11 cellular contexts compared by ENCODE assay signal in the genomic region with DNA sequence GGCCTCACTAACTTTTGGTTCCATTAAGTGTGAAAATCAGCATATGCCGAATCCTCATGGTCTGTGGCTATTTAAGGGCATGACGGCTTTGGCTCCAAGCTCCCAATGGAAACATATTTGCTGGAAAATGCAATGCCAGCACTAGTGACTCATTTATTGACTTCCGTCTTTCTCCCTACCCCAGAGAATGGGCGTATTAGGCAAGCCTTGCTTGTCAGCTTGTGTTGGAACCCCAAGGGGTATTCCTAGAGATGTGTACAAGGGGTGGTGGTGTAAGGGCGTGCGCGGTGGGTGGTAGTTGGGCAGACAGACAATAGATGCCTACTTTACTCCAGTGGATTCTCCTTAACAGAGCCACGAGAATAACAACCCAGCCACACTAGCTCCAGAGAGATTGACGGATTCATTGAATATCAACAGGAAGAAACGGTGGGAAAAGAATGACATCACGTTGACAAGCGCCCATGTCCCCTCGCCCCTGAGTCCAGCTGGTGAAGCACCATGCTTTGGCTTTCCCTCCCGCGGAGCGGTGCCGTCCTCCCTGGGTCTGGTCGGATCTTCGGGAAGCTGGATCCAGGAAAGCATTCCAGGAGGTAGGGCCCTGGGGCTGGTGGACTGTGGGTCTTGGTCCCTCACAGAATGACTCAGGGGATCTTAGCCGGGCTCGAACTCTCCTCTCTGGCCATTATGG. TPM values are rescaled to one million over a fixed set of nuclear protein-coding genes. Genes with fewer than 3 reads are reported as not detected.
DNase-seq lines count a peak whose midpoint lies in the region; ATAC-seq, FAIRE-seq and TF ChIP-seq lines count a peak whose summit lies in the region.
"Had no signal": no experiment of that assay in that cellular context is flagged by ENCODE, and none has a peak within 500 bp of the region (broad histone marks: within the 10 kb centered on the region; RNA-seq: fewer than 3 reads in every experiment).

No MANE protein-coding gene starts in this region.

- H3K27ac Mint-ChIP-seq in astrocyte (ENCODE audit: unreplicated experiment), result no peak overlapping the region
- H3K27ac Mint-ChIP-seq: activated naive CD4-positive, alpha-beta T cell treated with anti-CD3 and anti-CD28 coated beads, Interleukin-2, amount 50 U/mL, for 24 hours had no signal

- H3K36me3 ChIP-seq in astrocyte (ENCODE audit: insufficient read depth, low read length), result no peaks in the 10 kb centered on the region
- no peaks in the 10 kb centered on the region for H3K36me3 ChIP-seq in HepG2 (replicated peaks in 1 of 2; ENCODE audit: control insufficient read depth in 1 of 2, insufficient read depth in 2 of 2, low read length in 2 of 2)
- H3K36me3 ChIP-seq in tibial artery, result no peaks in the 10 kb centered on the region

- H3K4me3 Mint-ChIP-seq in astrocyte (ENCODE audit: unreplicated experiment), result no peak overlapping the region
- H3K4me3 Mint-ChIP-seq: activated naive CD4-positive, alpha-beta T cell treated with anti-CD3 and anti-CD28 coated beads, Interleukin-2, amount 50 U/mL, for 24 hours had no signal

- H3K4me2 ChIP-seq in astrocyte (ENCODE audit: low read length), result no peak overlapping the region
- H3K4me2 ChIP-seq in HepG2 (ENCODE audit: low read depth, low read length), result no peak overlapping the region

- no peaks in the 10 kb centered on the region for H3K4me1 ChIP-seq in astrocyte (ENCODE audit: insufficient read depth, low read length)
- peaks cover 11% of the 10 kb centered on the region; the same call in 1 of the 2 replicates for H3K4me1 ChIP-seq in HepG2 (ENCODE audit: insufficient read depth, low read length)
- no peaks in the 10 kb centered on the region for H3K4me1 ChIP-seq in tibial artery
- H3K4me1 ChIP-seq in foreskin keratinocyte, result no peaks in the 10 kb centered on the region

- H3K4me3 ChIP-seq in astrocyte (ENCODE audit: insufficient read depth, low read depth, low read length), result no peak overlapping the region
- H3K4me3 ChIP-seq in HepG2 (replicated peaks in 1 of 3; ENCODE audit: insufficient read depth in 1 of 3, low read depth in 2 of 3, low read length in 3 of 3), result no peak overlapping the region
- H3K4me3 ChIP-seq in tibial artery, result no peak overlapping the region

- POLR2A ChIA-PET in HepG2 (lab: Yijun Ruan, JAX), result no interaction called here

- FAIRE-seq in astrocyte (lab: Jason Lieb, UNC), result no peak
- no peak for FAIRE-seq in HepG2 (lab: Jason Lieb, UNC)
- FAIRE-seq: endometrium, keratinocyte had no signal

- DNase-seq in M059J (ENCODE audit: low read depth), result peak; percentile 54
- peak; percentile 9 for DNase-seq in astrocyte (ENCODE audit: low read depth)
- DNase-seq in HepG2 (ENCODE audit: low spot score), result no peak
- peak in 1 of 2 donors; percentile 61 for DNase-seq in tibial artery
- no peak for DNase-seq in foreskin keratinocyte
- no peak for DNase-seq in NCI-H2081 treated with DMSO at 0.1 percent for 48 hours (lab: John Stamatoyannopoulos, UW)
- DNase-seq: NCI-H774 had no signal

- H3K27me3 ChIP-seq in astrocyte (ENCODE audit: insufficient read depth, low read length) (no peaks in the 10 kb centered on the region), HepG2 (ENCODE audit: control insufficient read depth in 1 of 2, insufficient read depth in 2 of 2, low read length in 2 of 2) (peaks cover under 1 to 56% of the 10 kb centered on the region in 2 experiments; a peak in 4 of 5 replicates), tibial artery (peaks cover 0 to 4% of the 10 kb centered on the region in 2 donors), foreskin keratinocyte (no peaks in the 10 kb centered on the region)

- no peaks in the 10 kb centered on the region for H3K36me3 Mint-ChIP-seq in astrocyte (ENCODE audit: low read depth, unreplicated experiment)
- H3K36me3 Mint-ChIP-seq: activated naive CD4-positive, alpha-beta T cell treated with anti-CD3 and anti-CD28 coated beads, Interleukin-2, amount 50 U/mL, for 24 hours had no signal

- H3K9me3 ChIP-seq in astrocyte (ENCODE audit: insufficient read depth, low read depth, low read length) (peaks cover 3% of the 10 kb centered on the region), HepG2 (ENCODE audit: low read length) (0 out of 2 replicates have a peak, but pooled peaks cover 4% of the 10 kb centered on the region), tibial artery (peaks cover 0 to 15% (median 10%) of the 10 kb centered on the region in 3 donors)

- H3K27ac ChIP-seq in astrocyte (ENCODE audit: low read depth, low read length) (no peak overlapping the region), HepG2 (ENCODE audit: extremely low read length, insufficient read depth, low read length) (no peak overlapping the region), tibial artery (peak overlapping the region; percentile 28 to 33), foreskin keratinocyte (no peak overlapping the region)

- no peaks in the 10 kb centered on the region for H3K4me1 Mint-ChIP-seq in astrocyte (ENCODE audit: low read depth, unreplicated experiment)

- no peak for TF ChIP-seq POLR2A in HepG2 (IDR thresholded peaks at IDR 0.05; ENCODE audit: insufficient read depth in 1 of 2, low read depth in 2 of 2, low read length in 2 of 2)

- CTCF ChIA-PET in HepG2 (lab: Yijun Ruan, JAX; ENCODE audit: low intra/inter-chr PET ratio, low total read pairs), result no interaction called here

- ATAC-seq in HepG2, result no peak
- ATAC-seq in foreskin keratinocyte, result no peak
- ATAC-seq in GM19351 (IDR thresholded peaks at IDR 0.05; ENCODE audit: unreplicated experiment), result no peak

- peaks cover 51% of the 10 kb centered on the region for H3K27me3 Mint-ChIP-seq in astrocyte (ENCODE audit: low read depth, unreplicated experiment)

- H3K9ac ChIP-seq in astrocyte (ENCODE audit: low read length) (no peak overlapping the region), HepG2 (ENCODE audit: insufficient read depth, low read depth, low read length) (no peak overlapping the region)

- WGBS in HepG2 (ENCODE audit: low lambda C conversion rate), result 53% methylated on average over 21 of the region's 21 CpGs

- no peak for TF ChIP-seq RAD21 in HepG2 (CRISPR knock-in tag; IDR thresholded peaks at IDR 0.05)

- BruUV-seq in HepG2 (replicated peaks; lab: Mats Ljungman, UMichigan), result no TSS peak

- no peak overlapping the region for H2AFZ ChIP-seq in astrocyte (ENCODE audit: low read depth, low read length)
- no peak overlapping the region for H2AFZ ChIP-seq in HepG2 (ENCODE audit: low read length)

- no peak for TF ChIP-seq CTCF in astrocyte (IDR thresholded peaks at IDR 0.05; ENCODE audit: insufficient read depth, low read depth, low read length)
- TF ChIP-seq CTCF in HepG2 (CRISPR knock-in tag; IDR thresholded peaks at IDR 0.05), result no peak
- no peak for TF ChIP-seq CTCF in tibial artery (IDR thresholded peaks at IDR 0.05)
- TF ChIP-seq CTCF in foreskin keratinocyte (conservative IDR thresholded peaks at IDR 0.05), result no peak

- in situ Hi-C loops in HepG2 (cut with HindIII; ENCODE audit: extremely low pct_ligation_motif_present, low pct_unique_long_range_greater_than_20kb), result no loop called here

- intact Hi-C loops in HepG2 (cut with micrococcal nuclease; ENCODE audit: unreplicated experiment) (no loop called here), tibial artery (cut with DNase I; ENCODE audit: low total_unique reads) (no loop called here)

- H4K20me1 ChIP-seq in astrocyte (ENCODE audit: insufficient read depth, low read length) (no peaks in the 10 kb centered on the region), HepG2 (ENCODE audit: insufficient read depth, low read length) (no peaks in the 10 kb centered on the region)

- no peak for TF ChIP-seq EP300 in HepG2 (IDR thresholded peaks at IDR 0.05; ENCODE audit: low read depth in 2 of 2, low read length in 2 of 2)
- no peak for TF ChIP-seq EP300 in HepG2 (CRISPR knock-in tag; IDR thresholded peaks at IDR 0.05; ENCODE audit: borderline replicate concordance)

- H3K79me2 ChIP-seq in astrocyte (ENCODE audit: insufficient read depth, low read length) (no peaks in the 10 kb centered on the region), HepG2 (ENCODE audit: insufficient read depth, low read length) (no peaks in the 10 kb centered on the region)

- H3K9me3 Mint-ChIP-seq in astrocyte (ENCODE audit: unreplicated experiment), result peaks cover 13% of the 10 kb centered on the region

RNA-seq across cellular contexts. Expression of gene CD300LB, which starts 10.3 kb away (rescaled TPM):
- total RNA-seq in M059J (2014; rRNA removed; shearing (Covaris generic)), result not detected in 2 replicates
- total RNA-seq in astrocyte (not detected in 2 replicates), HepG2 (2016; rRNA removed; fragmentation: Illumina TruSeq; extraction: Trizol) (not detected in 2 replicates), foreskin keratinocyte (not detected in 2 replicates)
- not detected in 2 replicates for total RNA-seq in HepG2 (2016; cell fraction: cytosol; rRNA removed; fragmentation: Illumina TruSeq; extraction: Trizol; ENCODE audit: low read depth)
- total RNA-seq in HepG2 (2016; cell fraction: insoluble cytoplasmic fraction; rRNA removed; fragmentation: Illumina TruSeq; extraction: Trizol), result not detected in 2 replicates
- not detected in 2 replicates for total RNA-seq in HepG2 (2016; cell fraction: membrane; rRNA removed; fragmentation: Illumina TruSeq; extraction: Trizol)
- total RNA-seq in HepG2 (2016; cell fraction: nucleus; rRNA removed; fragmentation: Illumina TruSeq; extraction: Trizol), result not detected in 2 replicates
- polyA plus RNA-seq in HepG2 (2011; rRNA removed) (not detected in 2 replicates), foreskin keratinocyte (not detected in 2 replicates)
- not detected in 2 replicates for polyA plus RNA-seq in HepG2 (2011; cell fraction: cytosol; rRNA removed)
- not detected in 2 replicates for polyA plus RNA-seq in HepG2 (2011; cell fraction: nucleus; rRNA removed)
- not detected in 2 replicates for polyA plus RNA-seq in HepG2 (2012)
- polyA plus RNA-seq in HepG2 (2016; cell fraction: cytosol; fragmentation: Illumina TruSeq; extraction: Trizol; ENCODE audit: low read depth), result not detected in 2 replicates
- polyA plus RNA-seq in HepG2 (2016; cell fraction: insoluble cytoplasmic fraction; fragmentation: Illumina TruSeq; extraction: Trizol; ENCODE audit: low read depth), result not detected in 2 replicates
- polyA plus RNA-seq in HepG2 (2016; cell fraction: membrane; fragmentation: Illumina TruSeq; extraction: Trizol; ENCODE audit: low read depth), result not detected in 2 replicates
- not detected in 2 replicates for polyA plus RNA-seq in HepG2 (2016; cell fraction: nucleus; fragmentation: Illumina TruSeq; extraction: Trizol; ENCODE audit: insufficient read depth, low read depth)
- polyA minus RNA-seq in HepG2 (2011; rRNA and poly(A)+ RNA removed; ENCODE audit: low replicate concordance), result not detected in 2 replicates
- polyA minus RNA-seq in HepG2 (2011; cell fraction: cytosol; rRNA and poly(A)+ RNA removed), result not detected in 2 replicates
- polyA minus RNA-seq in HepG2 (2011; cell fraction: nucleus; rRNA and poly(A)+ RNA removed), result not detected in 2 replicates
- polyA plus RNA-seq: keratinocyte had no signal

RNA-seq across cellular contexts. Expression of gene CD300C, which starts 25.0 kb away (rescaled TPM):
- 0.84 TPM in 1 of 2 replicates, not detected in the other for total RNA-seq in M059J (2014; rRNA removed; shearing (Covaris generic))
- total RNA-seq in astrocyte (0.27 TPM in 1 of 2 replicates, not detected in the other), HepG2 (2016; rRNA removed; fragmentation: Illumina TruSeq; extraction: Trizol) (not detected in 2 replicates), foreskin keratinocyte (not detected in 2 replicates)
- total RNA-seq in HepG2 (2016; cell fraction: cytosol; rRNA removed; fragmentation: Illumina TruSeq; extraction: Trizol; ENCODE audit: low read depth), result not detected in 2 replicates
- total RNA-seq in HepG2 (2016; cell fraction: insoluble cytoplasmic fraction; rRNA removed; fragmentation: Illumina TruSeq; extraction: Trizol), result not detected in 2 replicates
- not detected in 2 replicates for total RNA-seq in HepG2 (2016; cell fraction: membrane; rRNA removed; fragmentation: Illumina TruSeq; extraction: Trizol)
- not detected in 2 replicates for total RNA-seq in HepG2 (2016; cell fraction: nucleus; rRNA removed; fragmentation: Illumina TruSeq; extraction: Trizol)
- polyA plus RNA-seq in HepG2 (2011; rRNA removed) (not detected in 2 replicates), foreskin keratinocyte (not detected in 2 replicates)
- not detected in 2 replicates for polyA plus RNA-seq in HepG2 (2011; cell fraction: cytosol; rRNA removed)
- not detected in 2 replicates for polyA plus RNA-seq in HepG2 (2011; cell fraction: nucleus; rRNA removed)
- polyA plus RNA-seq in HepG2 (2012), result not detected in 2 replicates
- not detected in 2 replicates for polyA plus RNA-seq in HepG2 (2016; cell fraction: cytosol; fragmentation: Illumina TruSeq; extraction: Trizol; ENCODE audit: low read depth)
- not detected in 2 replicates for polyA plus RNA-seq in HepG2 (2016; cell fraction: insoluble cytoplasmic fraction; fragmentation: Illumina TruSeq; extraction: Trizol; ENCODE audit: low read depth)
- not detected in 2 replicates for polyA plus RNA-seq in HepG2 (2016; cell fraction: membrane; fragmentation: Illumina TruSeq; extraction: Trizol; ENCODE audit: low read depth)
- polyA plus RNA-seq in HepG2 (2016; cell fraction: nucleus; fragmentation: Illumina TruSeq; extraction: Trizol; ENCODE audit: insufficient read depth, low read depth), result not detected in 2 replicates
- 0.09 TPM in 1 of 2 replicates, not detected in the other for polyA minus RNA-seq in HepG2 (2011; rRNA and poly(A)+ RNA removed; ENCODE audit: low replicate concordance)
- not detected in 2 replicates for polyA minus RNA-seq in HepG2 (2011; cell fraction: cytosol; rRNA and poly(A)+ RNA removed)
- not detected in 2 replicates for polyA minus RNA-seq in HepG2 (2011; cell fraction: nucleus; rRNA and poly(A)+ RNA removed)
- polyA plus RNA-seq: keratinocyte had no signal

RNA-seq across cellular contexts. Expression of gene CD300H, which starts 46.4 kb away (rescaled TPM):
- not detected in 2 replicates for total RNA-seq in M059J (2014; rRNA removed; shearing (Covaris generic))
- total RNA-seq in astrocyte, result not detected in 2 replicates
- total RNA-seq in HepG2 (2016; rRNA removed; fragmentation: Illumina TruSeq; extraction: Trizol), result not detected in 2 replicates
- not detected in 2 replicates for total RNA-seq in HepG2 (2016; cell fraction: cytosol; rRNA removed; fragmentation: Illumina TruSeq; extraction: Trizol; ENCODE audit: low read depth)
- total RNA-seq in HepG2 (2016; cell fraction: insoluble cytoplasmic fraction; rRNA removed; fragmentation: Illumina TruSeq; extraction: Trizol), result not detected in 2 replicates
- not detected in 2 replicates for total RNA-seq in HepG2 (2016; cell fraction: membrane; rRNA removed; fragmentation: Illumina TruSeq; extraction: Trizol)
- not detected in 2 replicates for total RNA-seq in HepG2 (2016; cell fraction: nucleus; rRNA removed; fragmentation: Illumina TruSeq; extraction: Trizol)
- not detected in 2 replicates for polyA plus RNA-seq in HepG2 (2011; rRNA removed)
- polyA plus RNA-seq in HepG2 (2011; cell fraction: cytosol; rRNA removed), result not detected in 2 replicates
- not detected in 2 replicates for polyA plus RNA-seq in HepG2 (2011; cell fraction: nucleus; rRNA removed)
- polyA plus RNA-seq in HepG2 (2012), result not detected in 2 replicates
- polyA plus RNA-seq in HepG2 (2016; cell fraction: cytosol; fragmentation: Illumina TruSeq; extraction: Trizol; ENCODE audit: low read depth), result not detected in 2 replicates
- not detected in 2 replicates for polyA plus RNA-seq in HepG2 (2016; cell fraction: insoluble cytoplasmic fraction; fragmentation: Illumina TruSeq; extraction: Trizol; ENCODE audit: low read depth)
- polyA plus RNA-seq in HepG2 (2016; cell fraction: membrane; fragmentation: Illumina TruSeq; extraction: Trizol; ENCODE audit: low read depth), result not detected in 2 replicates
- polyA plus RNA-seq in HepG2 (2016; cell fraction: nucleus; fragmentation: Illumina TruSeq; extraction: Trizol; ENCODE audit: insufficient read depth, low read depth), result not detected in 2 replicates
- polyA minus RNA-seq in HepG2 (2011; rRNA and poly(A)+ RNA removed; ENCODE audit: low replicate concordance), result not detected in 2 replicates
- not detected in 2 replicates for polyA minus RNA-seq in HepG2 (2011; cell fraction: cytosol; rRNA and poly(A)+ RNA removed)
- not detected in 2 replicates for polyA minus RNA-seq in HepG2 (2011; cell fraction: nucleus; rRNA and poly(A)+ RNA removed)
- total RNA-seq in foreskin keratinocyte, result not detected in 2 replicates
- polyA plus RNA-seq in foreskin keratinocyte, result not detected in 2 replicates
- polyA plus RNA-seq: keratinocyte had no signal

RNA-seq across cellular contexts. Expression of gene CD300A, which starts 54.5 kb away (rescaled TPM):
- not detected in 2 replicates for total RNA-seq in M059J (2014; rRNA removed; shearing (Covaris generic))
- total RNA-seq in astrocyte (not detected in 2 replicates), HepG2 (2016; rRNA removed; fragmentation: Illumina TruSeq; extraction: Trizol) (not detected in 2 replicates), foreskin keratinocyte (not detected in 2 replicates)
- not detected in 2 replicates for total RNA-seq in HepG2 (2016; cell fraction: cytosol; rRNA removed; fragmentation: Illumina TruSeq; extraction: Trizol; ENCODE audit: low read depth)
- total RNA-seq in HepG2 (2016; cell fraction: insoluble cytoplasmic fraction; rRNA removed; fragmentation: Illumina TruSeq; extraction: Trizol), result not detected in 2 replicates
- total RNA-seq in HepG2 (2016; cell fraction: membrane; rRNA removed; fragmentation: Illumina TruSeq; extraction: Trizol), result not detected in 2 replicates
- total RNA-seq in HepG2 (2016; cell fraction: nucleus; rRNA removed; fragmentation: Illumina TruSeq; extraction: Trizol), result not detected in 2 replicates
- polyA plus RNA-seq in HepG2 (2011; rRNA removed) (0.39 TPM in 1 of 2 replicates, not detected in the other), foreskin keratinocyte (not detected in 2 replicates)
- 0.09 and 0.14 TPM in 2 replicates for polyA plus RNA-seq in HepG2 (2011; cell fraction: cytosol; rRNA removed)
- polyA plus RNA-seq in HepG2 (2011; cell fraction: nucleus; rRNA removed), result 0.14 and 0.23 TPM in 2 replicates
- polyA plus RNA-seq in HepG2 (2012), result 0.11 and 0.19 TPM in 2 replicates
- not detected in 2 replicates for polyA plus RNA-seq in HepG2 (2016; cell fraction: cytosol; fragmentation: Illumina TruSeq; extraction: Trizol; ENCODE audit: low read depth)
- polyA plus RNA-seq in HepG2 (2016; cell fraction: insoluble cytoplasmic fraction; fragmentation: Illumina TruSeq; extraction: Trizol; ENCODE audit: low read depth), result not detected in 2 replicates
- not detected in 2 replicates for polyA plus RNA-seq in HepG2 (2016; cell fraction: membrane; fragmentation: Illumina TruSeq; extraction: Trizol; ENCODE audit: low read depth)
- polyA plus RNA-seq in HepG2 (2016; cell fraction: nucleus; fragmentation: Illumina TruSeq; extraction: Trizol; ENCODE audit: insufficient read depth, low read depth), result not detected in 2 replicates
- polyA minus RNA-seq in HepG2 (2011; rRNA and poly(A)+ RNA removed; ENCODE audit: low replicate concordance), result not detected in 2 replicates
- polyA minus RNA-seq in HepG2 (2011; cell fraction: cytosol; rRNA and poly(A)+ RNA removed), result not detected in 2 replicates
- polyA minus RNA-seq in HepG2 (2011; cell fraction: nucleus; rRNA and poly(A)+ RNA removed), result not detected in 2 replicates

Comparison
In these comparisons a context has a peak if more than half of its experiments do, and no peak if none do; other contexts are left out.
1. DNase-seq: peak in M059J (single experiment) and astrocyte (single experiment); none in HepG2 (single experiment), foreskin keratinocyte (0 of 2) and NCI-H2081 treated with DMSO at 0.1 percent for 48 hours (single experiment).
2. H3K27ac ChIP-seq: peak in tibial artery (2 of 2); none in astrocyte (single experiment), HepG2 (single experiment) and foreskin keratinocyte (single experiment).